ENCODE assay signal across 14 cellular contexts in the genomic region with DNA sequence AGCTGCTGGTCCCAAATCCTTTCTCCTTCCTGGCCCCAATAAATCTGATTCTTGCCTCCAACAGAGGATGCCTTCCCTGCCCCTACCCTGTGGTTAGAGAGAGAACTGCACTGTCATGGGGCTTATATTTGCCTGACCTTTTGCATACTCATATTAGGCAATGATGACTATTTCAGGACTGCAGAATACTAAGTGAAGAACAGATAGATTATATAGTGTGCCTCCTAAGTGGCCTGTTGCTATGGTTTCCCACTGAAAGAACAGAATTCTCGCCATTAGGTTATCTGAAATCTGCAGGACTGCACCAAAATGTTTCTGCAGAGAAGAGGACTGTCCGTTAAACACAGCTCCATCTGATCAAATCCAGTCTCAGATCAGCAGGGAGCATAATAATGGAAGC.
DNase-seq lines count a peak whose midpoint lies in the region; ATAC-seq, FAIRE-seq and TF ChIP-seq lines count a peak whose summit lies in the region.
"Had no signal": no experiment of that assay in that cellular context is flagged by ENCODE, and none has a peak within 500 bp of the region (broad histone marks: within the 10 kb centered on the region; RNA-seq: fewer than 3 reads in every experiment).

No MANE protein-coding gene starts in this region.

- H3K27ac Mint-ChIP-seq in Calu3 (ENCODE audit: unreplicated experiment): no peak overlapping the region
- H3K27ac Mint-ChIP-seq in activated naive CD8-positive, alpha-beta T cell treated with anti-CD3 and anti-CD28 coated beads, Interleukin-2, amount 50 U/mL, for 24 hours: no peak overlapping the region

- DNase-seq in Daoy (ENCODE audit: low read depth) (peak; percentile 6), SKM-1 (lab: John Stamatoyannopoulos, UW; ENCODE audit: unreplicated experiment) (peak; percentile 55), HepG2 (ENCODE audit: low spot score) (no peak), Calu3 (no peak), A172 (ENCODE audit: low spot score) (no peak), NCI-H1092 treated with DMSO at 0.1 percent for 48 hours (lab: John Stamatoyannopoulos, UW) (no peak)
- no peak for DNase-seq in activated naive CD8-positive, alpha-beta T cell treated with anti-CD3 and anti-CD28 coated beads, Interleukin-2, amount 50 U/mL, for 24 hours
- DNase-seq: activated T-cell treated with anti-CD3 and anti-CD28 coated beads, Interleukin-2, amount 50 U/mL, for 4 hours; NCI-H226; stimulated activated CD4-positive, alpha-beta T cell treated with anti-CD3 and anti-CD28 coated beads, Interleukin-4, amount 100 ng/mL, for 4 hours had no signal

- H3K9me3 ChIP-seq in HepG2 (ENCODE audit: low read length): no peaks in the 10 kb centered on the region
- H3K9me3 ChIP-seq: neutrophil, tibial nerve had no signal

- H3K4me2 ChIP-seq in HepG2 (ENCODE audit: low read depth, low read length): no peak overlapping the region

- peak; percentile 23 for ATAC-seq in HG03378 (IDR thresholded peaks at IDR 0.05; ENCODE audit: unreplicated experiment)
- ATAC-seq in HepG2: peak; percentile 92
- ATAC-seq in activated naive CD8-positive, alpha-beta T cell treated with anti-CD3 and anti-CD28 coated beads, Interleukin-2, amount 50 U/mL, for 24 hours: no peak
- ATAC-seq: activated T-cell treated with anti-CD3 and anti-CD28 coated beads, Interleukin-2, amount 50 U/mL, for 4 hours had no signal

- H3K36me3 ChIP-seq in HepG2 (replicated peaks in 1 of 2; ENCODE audit: control insufficient read depth in 1 of 2, insufficient read depth in 2 of 2, low read length in 2 of 2): no peaks in the 10 kb centered on the region
- H3K36me3 ChIP-seq: neutrophil, tibial nerve had no signal

- H3K27me3 Mint-ChIP-seq in Calu3 (ENCODE audit: unreplicated experiment): no peaks in the 10 kb centered on the region
- peaks cover 3% of the 10 kb centered on the region for H3K27me3 Mint-ChIP-seq in activated naive CD8-positive, alpha-beta T cell treated with anti-CD3 and anti-CD28 coated beads, Interleukin-2, amount 50 U/mL, for 24 hours

- in situ Hi-C loops in HepG2 (cut with HindIII; ENCODE audit: extremely low pct_ligation_motif_present, low pct_unique_long_range_greater_than_20kb): no loop called here

- no peak for TF ChIP-seq RAD21 in HepG2 (CRISPR knock-in tag; IDR thresholded peaks at IDR 0.05)

- H3K9ac ChIP-seq in HepG2 (ENCODE audit: insufficient read depth, low read depth, low read length): no peak overlapping the region

- BruUV-seq in HepG2 (replicated peaks; lab: Mats Ljungman, UMichigan) (no TSS peak), Calu3 (replicated peaks; lab: Mats Ljungman, UMichigan) (no TSS peak)

- H4K20me1 ChIP-seq in HepG2 (ENCODE audit: insufficient read depth, low read length): no peaks in the 10 kb centered on the region

- TF ChIP-seq EP300 in HepG2 (IDR thresholded peaks at IDR 0.05; ENCODE audit: low read depth in 2 of 2, low read length in 2 of 2) (no peak), HepG2 (CRISPR knock-in tag; IDR thresholded peaks at IDR 0.05; ENCODE audit: borderline replicate concordance) (no peak)

- H2AFZ ChIP-seq in HepG2 (ENCODE audit: low read length): no peak overlapping the region

- no peak overlapping the region for H3K4me3 Mint-ChIP-seq in Calu3 (ENCODE audit: low read depth, unreplicated experiment)
- H3K4me3 Mint-ChIP-seq in activated naive CD8-positive, alpha-beta T cell treated with anti-CD3 and anti-CD28 coated beads, Interleukin-2, amount 50 U/mL, for 24 hours: no peak overlapping the region
- H3K4me3 Mint-ChIP-seq: activated T-cell treated with anti-CD3 and anti-CD28 coated beads, Interleukin-2, amount 50 U/mL, for 4 hours had no signal

- H3K9me3 Mint-ChIP-seq in Calu3 (ENCODE audit: low read depth, unreplicated experiment): no peaks in the 10 kb centered on the region
- H3K9me3 Mint-ChIP-seq in activated naive CD8-positive, alpha-beta T cell treated with anti-CD3 and anti-CD28 coated beads, Interleukin-2, amount 50 U/mL, for 24 hours: no peaks in the 10 kb centered on the region
- H3K9me3 Mint-ChIP-seq: activated T-cell treated with anti-CD3 and anti-CD28 coated beads, Interleukin-2, amount 50 U/mL, for 4 hours had no signal

- no peak for TF ChIP-seq CTCF in HepG2 (CRISPR knock-in tag; IDR thresholded peaks at IDR 0.05)
- no peak for TF ChIP-seq CTCF in Calu3 (IDR thresholded peaks at IDR 0.05; ENCODE audit: unreplicated experiment)

- CTCF ChIA-PET in HepG2 (lab: Yijun Ruan, JAX; ENCODE audit: low intra/inter-chr PET ratio, low total read pairs): no interaction called here
- CTCF ChIA-PET in Calu3 (lab: Charles Lee): no interaction called here

- no peak overlapping the region for H3K27ac ChIP-seq in HepG2 (ENCODE audit: extremely low read length, insufficient read depth, low read length)
- H3K27ac ChIP-seq: C4-2B, neutrophil, tibial nerve had no signal

- H3K36me3 Mint-ChIP-seq in Calu3 (ENCODE audit: insufficient read depth, unreplicated experiment): no peaks in the 10 kb centered on the region
- H3K36me3 Mint-ChIP-seq in activated naive CD8-positive, alpha-beta T cell treated with anti-CD3 and anti-CD28 coated beads, Interleukin-2, amount 50 U/mL, for 24 hours (ENCODE audit: low read depth): no peaks in the 10 kb centered on the region

- POLR2A ChIA-PET in HepG2 (lab: Yijun Ruan, JAX): no interaction called here

- no peaks in the 10 kb centered on the region for H3K4me1 Mint-ChIP-seq in Calu3 (ENCODE audit: low read depth, unreplicated experiment)
- H3K4me1 Mint-ChIP-seq in activated naive CD8-positive, alpha-beta T cell treated with anti-CD3 and anti-CD28 coated beads, Interleukin-2, amount 50 U/mL, for 24 hours: no peaks in the 10 kb centered on the region

- WGBS in HepG2 (ENCODE audit: low lambda C conversion rate): 5% methylated on average over 2 of the region's 2 CpGs

- H3K4me3 ChIP-seq in HepG2 (replicated peaks in 1 of 3; ENCODE audit: insufficient read depth in 1 of 3, low read depth in 2 of 3, low read length in 3 of 3): no peak overlapping the region
- H3K4me3 ChIP-seq: tibial nerve had no signal

- FAIRE-seq in HepG2 (lab: Jason Lieb, UNC): no peak

- intact Hi-C loops in HepG2 (cut with micrococcal nuclease; ENCODE audit: unreplicated experiment) (no loop called here), Calu3 (cut with micrococcal nuclease; ENCODE audit: unreplicated experiment) (no loop called here)

- TF ChIP-seq POLR2A in HepG2 (IDR thresholded peaks at IDR 0.05; ENCODE audit: insufficient read depth in 1 of 2, low read depth in 2 of 2, low read length in 2 of 2): no peak

- no peaks in the 10 kb centered on the region for H3K79me2 ChIP-seq in HepG2 (ENCODE audit: insufficient read depth, low read length)

- no peaks in the 10 kb centered on the region for H3K4me1 ChIP-seq in HepG2 (ENCODE audit: insufficient read depth, low read length)
- H3K4me1 ChIP-seq: tibial nerve had no signal

- no peaks in the 10 kb centered on the region for H3K27me3 ChIP-seq in HepG2 (ENCODE audit: control insufficient read depth in 1 of 2, insufficient read depth in 2 of 2, low read length in 2 of 2)
- H3K27me3 ChIP-seq: tibial nerve had no signal

TF ChIP-seq in HepG2, 621 proteins besides CTCF, POLR2A, EP300 and RAD21:
- TF ChIP-seq NFE2L2 (IDR thresholded peaks at IDR 0.05; ENCODE audit: low read length) (peak; percentile 37; the same call in 1 of the 2 replicates), FOXO4 (CRISPR knock-in tag; conservative IDR thresholded peaks at IDR 0.05) (no peak), ZFP82 (CRISPR knock-in tag; IDR thresholded peaks at IDR 0.05; ENCODE audit: borderline replicate concordance) (no peak)

Comparison
In these comparisons a context has a peak if more than half of its experiments do, and no peak if none do; other contexts are left out.
1. DNase-seq: peak in Daoy (single experiment) and SKM-1 (single experiment); none in HepG2 (single experiment), Calu3 (single experiment), A172 (single experiment), NCI-H1092 treated with DMSO at 0.1 percent for 48 hours (single experiment) and activated naive CD8-positive, alpha-beta T cell treated with anti-CD3 and anti-CD28 coated beads, Interleukin-2, amount 50 U/mL, for 24 hours (single experiment).